Comparison of ENCODE assay signal across 29 cellular contexts in the genomic region with DNA sequence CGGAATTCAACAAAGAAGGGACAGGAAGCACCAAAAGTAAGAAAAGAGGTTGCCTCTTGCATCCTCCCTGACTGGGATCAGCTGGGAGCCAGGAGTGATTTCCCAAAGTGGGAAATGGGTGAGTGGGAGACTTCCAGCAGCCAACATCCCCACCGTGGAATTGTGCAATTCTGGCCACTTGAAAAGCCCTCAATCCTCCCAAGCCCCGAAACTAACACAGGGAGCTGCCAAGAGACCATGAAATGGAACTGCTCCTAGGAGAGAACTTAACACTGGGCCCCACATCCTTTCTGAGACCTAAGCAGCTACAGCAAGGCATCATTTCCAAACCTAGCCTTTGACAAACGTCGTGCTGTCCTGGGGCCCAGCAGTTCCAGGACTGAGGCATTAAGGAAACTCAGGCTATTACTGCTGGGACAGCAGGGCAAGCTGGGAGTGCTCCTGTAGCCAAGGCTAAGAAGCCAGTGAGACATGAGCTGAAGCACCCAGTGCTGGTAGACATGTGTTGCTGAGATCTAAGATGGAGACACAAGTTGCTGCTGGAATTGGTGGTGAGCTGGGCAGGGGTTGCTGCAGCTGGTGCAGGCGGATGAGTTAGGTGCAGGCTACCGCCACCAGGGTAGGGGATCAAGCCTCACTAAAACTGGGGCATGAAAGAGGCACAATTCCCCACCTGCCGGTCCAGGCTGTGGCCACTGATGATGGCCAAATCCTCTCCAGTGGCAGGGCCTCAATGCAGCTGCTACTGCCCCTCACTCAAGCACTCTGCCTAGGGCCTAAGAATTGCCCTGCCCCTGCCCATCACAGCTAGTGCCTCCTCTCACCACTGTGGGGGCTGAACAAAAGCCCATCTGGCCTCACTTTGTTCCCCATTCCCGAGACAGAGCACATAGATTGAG. TPM values are rescaled to one million over a fixed set of nuclear protein-coding genes. Genes with fewer than 3 reads are reported as not detected.
"Had no signal": no experiment of that assay in that cellular context is flagged by ENCODE, and none has a peak within 500 bp of the region (broad histone marks: within the 10 kb centered on the region; RNA-seq: fewer than 3 reads in every experiment).

No MANE protein-coding gene starts in this region.

- DNase-seq: activated CD4-positive, alpha-beta T cell treated with anti-CD3 and anti-CD28 coated beads for 36 hours; activated CD4-positive, alpha-beta T cell treated with anti-CD3 and anti-CD28 coated beads, Interleukin-2, amount 10 ng/mL, durations not matched to agents 7 days and 5 days; activated CD4-positive, alpha-beta T cell treated with anti-CD3 and anti-CD28 coated beads, Interleukin-2, amount 50 U/mL, for 48 hours; activated CD8-positive, alpha-beta T cell treated with anti-CD3 and anti-CD28 coated beads, Interleukin-2, amount 10 ng/mL, durations not matched to agents 7 days and 5 days; activated gamma-delta T cell; activated naive CD4-positive, alpha-beta T cell treated with Interleukin-2 at 50 U/mL for 16 hours; activated naive CD8-positive, alpha-beta T cell treated with anti-CD3 and anti-CD28 coated beads, Interleukin-2, amount 10 ng/mL, durations not matched to agents 7 days and 5 days; activated T-cell treated with anti-CD3 and anti-CD28 coated beads, Interleukin-2, amount 50 U/mL, for 24 hours; amygdala; caudate nucleus; cerebellar nuclear complex; NCI-H1105 treated with DMSO at 0.1 percent for 48 hours; NCI-H1436; NCI-H1694; NCI-H1930; NCI-H2081 treated with DMSO at 0.1 percent for 48 hours; NCI-H510A; NCI-H526; NCI-H748 treated with DMSO at 0.1 percent for 48 hours; NK-92 treated with Interleukin-12 subunit alpha and Interleukin-12 subunit beta, amount 100 ng/mL, for 24 hours; PC-3; Peyer's patch; RPMI8226; SHP77; SK-N-SH had no signal

- H3K27me3 ChIP-seq: ascending aorta, Peyer's patch, SJSA1 had no signal

- H3K36me3 ChIP-seq: ascending aorta, Peyer's patch, SJSA1 had no signal

- H3K4me2 ChIP-seq: SK-N-SH had no signal

- H3K4me1 ChIP-seq: ascending aorta, Peyer's patch, SJSA1 had no signal

- H3K27ac ChIP-seq: ascending aorta, Peyer's patch, SJSA1 had no signal

- H3K9ac ChIP-seq: SK-N-SH had no signal

- H3K4me3 ChIP-seq: ascending aorta, Peyer's patch, SJSA1 had no signal

- H3K9me3 ChIP-seq: SK-N-SH had no signal

- ATAC-seq: activated CD4-positive, alpha-beta T cell treated with anti-CD3 and anti-CD28 coated beads for 36 hours; activated CD4-positive, CD25-positive, alpha-beta regulatory T cell treated with anti-CD3 and anti-CD28 coated beads, Interleukin-2, amount 50 U/mL, for 24 hours; activated CD8-positive, alpha-beta T cell treated with anti-CD3 and anti-CD28 coated beads, Interleukin-2, amount 10 ng/mL, durations not matched to agents 7 days and 5 days; PC-3; WTC11 had no signal

RNA-seq across cellular contexts. Expression of gene ALDH1A2, which starts 43.9 kb away (rescaled TPM):
- total RNA-seq: activated CD4-positive, alpha-beta T cell treated with anti-CD3 and anti-CD28 coated beads for 36 hours; activated CD4-positive, alpha-beta T cell treated with anti-CD3 and anti-CD28 coated beads, Interleukin-2, amount 10 ng/mL, durations not matched to agents 7 days and 5 days; activated CD8-positive, alpha-beta T cell treated with anti-CD3 and anti-CD28 coated beads, Interleukin-2, amount 10 ng/mL, durations not matched to agents 7 days and 5 days; SJSA1 had no signal
- polyA plus RNA-seq: SK-N-SH had no signal
